In genomic region chr12:7129647-7130536, GRCh38 we compare ENCODE assay signal across 8 cellular contexts. TPM values are rescaled to one million over a fixed set of nuclear protein-coding genes. Genes with fewer than 3 reads are reported as not detected.
DNase-seq lines count a peak whose midpoint lies in the region; ATAC-seq and TF ChIP-seq lines count a peak whose summit lies in the region.

Gene CLSTN3 (plus strand): TSS chr12:7130371. CDS start chr12:7130649, 278 bp downstream.

- TF ChIP-seq CTCF in CD8-positive, alpha-beta T cell (IDR thresholded peaks at IDR 0.05): no peak
- TF ChIP-seq CTCF in RWPE2 (IDR thresholded peaks at IDR 0.05; ENCODE audit: poor library complexity, severe bottlenecking): no peak
- TF ChIP-seq CTCF in fibroblast of the aortic adventitia (IDR thresholded peaks at IDR 0.05; ENCODE audit: insufficient read depth, low read length): no peak
- no peak for TF ChIP-seq CTCF in nephron progenitor cell (IDR thresholded peaks at IDR 0.05)

- H3K4me1 Mint-ChIP-seq in CD8-positive, alpha-beta T cell (ENCODE audit: low read depth): peaks cover 32% of the 10 kb centered on the region
- peaks cover 56% of the 10 kb centered on the region for H3K4me1 Mint-ChIP-seq in nephron progenitor cell
- H3K4me1 Mint-ChIP-seq in stimulated activated naive CD8-positive, alpha-beta T cell treated with anti-CD3 and anti-CD28 coated beads, Interleukin-15, Interleukin-2, amounts not matched to agents 100 ng/mL and 50 ng/mL, for 24 hours (ENCODE audit: low read depth): peaks cover 35% of the 10 kb centered on the region

- no peaks in the 10 kb centered on the region for H3K27me3 ChIP-seq in CD8-positive, alpha-beta T cell (ENCODE audit: insufficient read depth, low read length)
- H3K27me3 ChIP-seq in RWPE2 (ENCODE audit: insufficient read depth, poor library complexity, severe bottlenecking): no peaks in the 10 kb centered on the region

- H3K9me3 ChIP-seq in CD8-positive, alpha-beta T cell (ENCODE audit: low read length): no peaks in the 10 kb centered on the region
- H3K9me3 ChIP-seq in RWPE2 (ENCODE audit: severe bottlenecking): no peaks in the 10 kb centered on the region

- H3K4me3 ChIP-seq in CD8-positive, alpha-beta T cell (ENCODE audit: low read depth, low read length): peak within 1 kb of the TSS; percentile 99
- H3K4me3 ChIP-seq in RWPE2 (ENCODE audit: severe bottlenecking) (peak within 1 kb of the TSS; percentile 43), fibroblast of the aortic adventitia (ENCODE audit: low read depth, low read length) (peak within 1 kb of the TSS; percentile 78)

- POLR2A ChIA-PET in CD8-positive, alpha-beta T cell (lab: Charles Lee): interaction anchor here (1.3 kb wide), 1 partner anchor 17 kb away, joined by 3 read pairs; no protein-coding TSS in a partner anchor

- H3K27ac Mint-ChIP-seq in CD8-positive, alpha-beta T cell: peak within 1 kb of the TSS; percentile 87
- H3K27ac Mint-ChIP-seq in nephron progenitor cell: no peak within 1 kb of the TSS
- H3K27ac Mint-ChIP-seq in stimulated activated naive CD8-positive, alpha-beta T cell treated with anti-CD3 and anti-CD28 coated beads, Interleukin-15, Interleukin-2, amounts not matched to agents 100 ng/mL and 50 ng/mL, for 24 hours: peak within 1 kb of the TSS; percentile 91

- peak; percentile 66 to 89 (median 86) for DNase-seq in CD8-positive, alpha-beta T cell
- peak; percentile 84 for DNase-seq in KBM-7
- no peak for DNase-seq in RWPE2 (ENCODE audit: low spot score)
- DNase-seq in activated gamma-delta T cell (lab: John Stamatoyannopoulos, UW): peak; percentile 80
- DNase-seq in fibroblast of the aortic adventitia (ENCODE audit: low read depth): peak; percentile 76
- DNase-seq in nephron progenitor cell: peak; percentile 91

- peaks cover 2% of the 10 kb centered on the region for H3K36me3 ChIP-seq in CD8-positive, alpha-beta T cell (ENCODE audit: insufficient read depth, low read length)
- no peaks in the 10 kb centered on the region for H3K36me3 ChIP-seq in RWPE2 (ENCODE audit: low read depth)

- no peaks in the 10 kb centered on the region for H3K9me3 Mint-ChIP-seq in CD8-positive, alpha-beta T cell
- no peaks in the 10 kb centered on the region for H3K9me3 Mint-ChIP-seq in nephron progenitor cell
- H3K9me3 Mint-ChIP-seq in stimulated activated naive CD8-positive, alpha-beta T cell treated with anti-CD3 and anti-CD28 coated beads, Interleukin-15, Interleukin-2, amounts not matched to agents 100 ng/mL and 50 ng/mL, for 24 hours: no peaks in the 10 kb centered on the region

- H3K27ac ChIP-seq in CD8-positive, alpha-beta T cell (ENCODE audit: low read depth, low read length): peak within 1 kb of the TSS; percentile 73
- H3K27ac ChIP-seq in RWPE2 (ENCODE audit: poor library complexity, severe bottlenecking): no peak within 1 kb of the TSS

- no peaks in the 10 kb centered on the region for H3K27me3 Mint-ChIP-seq in CD8-positive, alpha-beta T cell (ENCODE audit: low read depth)
- peaks cover 20% of the 10 kb centered on the region for H3K27me3 Mint-ChIP-seq in nephron progenitor cell (ENCODE audit: low read depth, poor library complexity)
- no peaks in the 10 kb centered on the region for H3K27me3 Mint-ChIP-seq in stimulated activated naive CD8-positive, alpha-beta T cell treated with anti-CD3 and anti-CD28 coated beads, Interleukin-15, Interleukin-2, amounts not matched to agents 100 ng/mL and 50 ng/mL, for 24 hours

- CTCF ChIA-PET in CD8-positive, alpha-beta T cell (lab: Charles Lee): interaction anchor here (1.2 to 1.4 kb wide), 3 partner anchors 17 to 59 kb away, joined by 4 read pairs; partner anchors contain the start of gene C1RL

- in situ Hi-C loops in KBM-7 (cut with MboI; ENCODE audit: low pct_unique_long_range_greater_than_20kb, low sequenced_read_pairs): no loop called here

- H3K36me3 Mint-ChIP-seq in CD8-positive, alpha-beta T cell: peaks cover 17% of the 10 kb centered on the region
- H3K36me3 Mint-ChIP-seq in nephron progenitor cell (ENCODE audit: low read depth): peaks cover 19% of the 10 kb centered on the region
- peaks cover 2% of the 10 kb centered on the region for H3K36me3 Mint-ChIP-seq in stimulated activated naive CD8-positive, alpha-beta T cell treated with anti-CD3 and anti-CD28 coated beads, Interleukin-15, Interleukin-2, amounts not matched to agents 100 ng/mL and 50 ng/mL, for 24 hours (ENCODE audit: low read depth)

- H3K4me1 ChIP-seq in CD8-positive, alpha-beta T cell (ENCODE audit: insufficient read depth, low read length): peaks cover 22% of the 10 kb centered on the region
- no peaks in the 10 kb centered on the region for H3K4me1 ChIP-seq in RWPE2 (ENCODE audit: insufficient read depth, poor library complexity, severe bottlenecking)

- peak within 1 kb of the TSS; percentile 91 for H3K4me3 Mint-ChIP-seq in CD8-positive, alpha-beta T cell
- H3K4me3 Mint-ChIP-seq in nephron progenitor cell: peak within 1 kb of the TSS; percentile 99
- H3K4me3 Mint-ChIP-seq in stimulated activated naive CD8-positive, alpha-beta T cell treated with anti-CD3 and anti-CD28 coated beads, Interleukin-15, Interleukin-2, amounts not matched to agents 100 ng/mL and 50 ng/mL, for 24 hours: peak within 1 kb of the TSS; percentile 90

- ATAC-seq in CD8-positive, alpha-beta T cell: peak; percentile 88
- ATAC-seq in GM21381 (IDR thresholded peaks at IDR 0.05; ENCODE audit: unreplicated experiment) (peak; percentile 70), RWPE2 (ENCODE audit: low read depth) (peak; percentile 69)

- intact Hi-C loops in CD8-positive, alpha-beta T cell (cut with DNase I, micrococcal nuclease): loop anchor here (1.0 to 2.0 kb wide), 4 partner anchors 21 to 157 kb away; partner anchors contain the start of genes C1RL (in 1 of the 2), LPCAT3 (in 1 of the 2) and PEX5 (in 1 of the 2)

RNA-seq across cellular contexts. Expression of gene CLSTN3, which starts in this region (rescaled TPM):
- 10 to 100 TPM; 23.1 to 24.0 TPM for total RNA-seq in CD8-positive, alpha-beta T cell
- 10.9 and 13.6 TPM in 2 replicates for total RNA-seq in fibroblast of the aortic adventitia (ENCODE audit: low replicate concordance)

Comparison
In these comparisons a context has a peak if more than half of its experiments do, and no peak if none do; other contexts are left out.
1. H3K4me3 ChIP-seq: peak in every context shown above with its lines; median percentile 99 in CD8-positive, alpha-beta T cell; 78 in fibroblast of the aortic adventitia; 43 in RWPE2.